ENCODE assay signal across 12 cellular contexts in the genomic region with DNA sequence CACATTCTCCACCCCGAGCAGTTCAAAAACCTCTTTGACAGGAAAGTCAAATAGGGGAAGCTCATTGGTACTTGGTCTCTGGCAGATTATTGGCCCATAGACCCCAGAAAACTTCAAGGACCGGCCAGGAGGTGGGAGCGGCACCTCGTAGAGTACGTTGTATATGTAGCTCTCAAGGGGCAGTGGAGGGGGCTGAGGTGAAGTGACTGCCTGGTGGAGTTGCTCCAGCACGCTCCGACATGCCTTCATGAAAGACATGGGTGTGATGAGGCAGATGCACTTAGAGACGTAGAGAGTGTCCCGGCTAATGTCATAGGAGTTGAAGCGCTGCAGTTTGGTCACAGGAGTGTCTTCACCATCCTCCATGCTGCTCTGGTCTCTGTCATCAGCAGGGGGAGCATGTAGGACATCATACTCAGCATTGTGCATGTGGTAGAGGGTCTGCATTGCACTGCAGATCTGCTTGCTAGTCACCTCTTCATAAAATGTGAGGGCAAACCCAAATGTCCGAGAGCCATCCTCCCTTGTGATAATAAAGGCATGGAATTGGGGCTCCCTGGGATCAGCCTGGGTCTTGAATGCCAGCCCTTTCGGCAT.
DNase-seq lines count a peak whose midpoint lies in the region; ATAC-seq, FAIRE-seq and TF ChIP-seq lines count a peak whose summit lies in the region.
"Had no signal": no experiment of that assay in that cellular context is flagged by ENCODE, and none has a peak within 500 bp of the region (broad histone marks: within the 10 kb centered on the region; RNA-seq: fewer than 3 reads in every experiment).

No MANE protein-coding gene starts in this region.

- intact Hi-C loops in HCT116 (cut with micrococcal nuclease): no loop called here

- H3K27me3 ChIP-seq in DND-41 (ENCODE audit: insufficient read depth, low read length, poor library complexity) (peaks cover 6% of the 10 kb centered on the region), HCT116 (ENCODE audit: insufficient read depth, low read length) (no peaks in the 10 kb centered on the region), bronchial epithelial cell (ENCODE audit: control insufficient read depth, insufficient read depth, low read length) (no peaks in the 10 kb centered on the region)

- H3K9ac ChIP-seq in DND-41 (ENCODE audit: low read depth, low read length) (no peak overlapping the region), HCT116 (ENCODE audit: low read length) (no peak overlapping the region)

- H3K4me3 ChIP-seq in DND-41 (ENCODE audit: low read depth in 1 of 2, low read length in 2 of 2) (no peak overlapping the region), HCT116 (replicated peaks in 1 of 2; ENCODE audit: low read depth in 1 of 2, low read length in 2 of 2) (no peak overlapping the region), bronchial epithelial cell (ENCODE audit: low read depth, low read length) (no peak overlapping the region)

- ATAC-seq in DND-41 (ENCODE audit: insufficient read depth, low read depth): peak; percentile 84; the same call in 2 of the 3 replicates
- ATAC-seq in HCT116: peak; percentile 52; the same call in 1 of the 2 replicates
- no peak for ATAC-seq in HG03520 (IDR thresholded peaks at IDR 0.05; ENCODE audit: unreplicated experiment)
- ATAC-seq in HG02610 (IDR thresholded peaks at IDR 0.05; ENCODE audit: unreplicated experiment): no peak

- CTCF ChIA-PET in HCT116 (lab: Charles Lee): no interaction called here

- no TSS peak for BruUV-seq in HCT116 (replicated peaks; lab: Mats Ljungman, UMichigan)

- H2AFZ ChIP-seq in DND-41 (ENCODE audit: low read depth, low read length) (no peak overlapping the region), HCT116 (ENCODE audit: low read depth, low read length, poor library complexity, severe bottlenecking) (no peak overlapping the region)

- RAD21 ChIA-PET in HCT116 (lab: Charles Lee; ENCODE audit: low non-redundant PET in 1 of 2, low total read pairs in 2 of 2, uncharacterized antibody in 2 of 2, unreplicated experiment in 2 of 2): no interaction called here

- in situ Hi-C loops in KBM-7 (cut with MboI; ENCODE audit: low pct_unique_long_range_greater_than_20kb, low sequenced_read_pairs): no loop called here

- TF ChIP-seq RAD21 in HCT116 (IDR thresholded peaks at IDR 0.05; ENCODE audit: low read depth): no peak

- H3K9me2 ChIP-seq in HCT116 (ENCODE audit: insufficient read depth): no peaks in the 10 kb centered on the region

- DNase-seq in DND-41 (peak; percentile 32), HCT116 (ENCODE audit: low read depth, low spot score) (no peak), bronchial epithelial cell (ENCODE audit: low read depth) (no peak), myocyte (ENCODE audit: low read depth) (peak; percentile 9), KBM-7 (no peak)
- DNase-seq in stimulated activated CD4-positive, alpha-beta T cell treated with anti-CD3 and anti-CD28 coated beads, Interleukin-2, amount 100 ng/mL, for 48 hours: no peak
- DNase-seq: activated CD4-positive, CD25-positive, alpha-beta regulatory T cell; amniotic stem cell; Karpas-422; NK-92 treated with Interleukin-12 subunit alpha and Interleukin-12 subunit beta, amount 100 ng/mL, for 24 hours had no signal

- H4K20me1 ChIP-seq in DND-41 (ENCODE audit: insufficient read depth, low read length) (no peaks in the 10 kb centered on the region), HCT116 (ENCODE audit: insufficient read depth) (peaks cover 5% of the 10 kb centered on the region; the same call in 1 of the 2 replicates)

- TF ChIP-seq POLR2A in HCT116 (IDR thresholded peaks at IDR 0.05; ENCODE audit: borderline replicate concordance, extremely low read depth, insufficient read depth, insufficient read length): no peak

- peak; percentile 76 for FAIRE-seq in bronchial epithelial cell (lab: Jason Lieb, UNC)

- H3K36me3 ChIP-seq in DND-41 (ENCODE audit: insufficient read depth, low read length): no peaks in the 10 kb centered on the region
- H3K36me3 ChIP-seq in HCT116 (ENCODE audit: control insufficient read depth in 1 of 2, insufficient read depth in 2 of 2, low read length in 2 of 2): peaks cover 4 to 11% of the 10 kb centered on the region in 2 experiments; a peak in 2 of 4 replicates
- peaks cover 4% of the 10 kb centered on the region for H3K36me3 ChIP-seq in bronchial epithelial cell (ENCODE audit: control insufficient read depth, insufficient read depth, low read length)

- H3K4me1 ChIP-seq in DND-41 (ENCODE audit: insufficient read depth, low read length): no peaks in the 10 kb centered on the region
- no peaks in the 10 kb centered on the region; a peak in 1 of 4 replicates for H3K4me1 ChIP-seq in HCT116 (ENCODE audit: control insufficient read depth in 1 of 2, insufficient read depth in 2 of 2, low read length in 2 of 2)

- peak; percentile 62 for TF ChIP-seq CTCF in DND-41 (IDR thresholded peaks at IDR 0.05; ENCODE audit: borderline replicate concordance, extremely low read depth, low read length, poor library complexity, severe bottlenecking)
- no peak for TF ChIP-seq CTCF in HCT116 (IDR thresholded peaks at IDR 0.05 in 2 of 3, conservative IDR thresholded peaks at IDR 0.05 in 1 of 3; ENCODE audit: borderline replicate concordance in 1 of 3, insufficient read depth in 1 of 3, low read depth in 2 of 3, low read length in 2 of 3)
- no peak for TF ChIP-seq CTCF in bronchial epithelial cell (IDR thresholded peaks at IDR 0.05; ENCODE audit: insufficient read depth, low read length, severe bottlenecking)

- H3K27ac ChIP-seq in DND-41 (ENCODE audit: low read length) (no peak overlapping the region), HCT116 (ENCODE audit: low read depth, low read length) (no peak overlapping the region)

- no peaks in the 10 kb centered on the region for H3K79me2 ChIP-seq in DND-41 (ENCODE audit: insufficient read depth, low read length)
- peaks cover 28% of the 10 kb centered on the region for H3K79me2 ChIP-seq in HCT116 (ENCODE audit: insufficient read depth, low read length)

- H3K9me3 ChIP-seq in DND-41 (ENCODE audit: insufficient read depth, low read length, severe bottlenecking) (no peaks in the 10 kb centered on the region), HCT116 (ENCODE audit: control insufficient read depth in 1 of 2, insufficient read depth in 1 of 2, low read depth in 1 of 2, low read length in 2 of 2) (no peaks in the 10 kb centered on the region)

- H3K4me2 ChIP-seq in DND-41 (ENCODE audit: insufficient read depth, low read length) (no peak overlapping the region), HCT116 (ENCODE audit: low read length) (no peak overlapping the region)

- POLR2A ChIA-PET in HCT116 (lab: Charles Lee): interaction anchor here (0.7 kb wide), 1 partner anchor 8 kb away, joined by 3 read pairs; no protein-coding TSS in a partner anchor

TF ChIP-seq in HCT116, 20 proteins besides CTCF, POLR2A, EP300 and RAD21:
- no peak for TF ChIP-seq ZFX (IDR thresholded peaks at IDR 0.05)
- TF ChIP-seq CEBPB (IDR thresholded peaks at IDR 0.05; ENCODE audit: low read depth): no peak
- no peak for TF ChIP-seq FOSL1 (IDR thresholded peaks at IDR 0.05; ENCODE audit: low read depth)
- TF ChIP-seq, protein P1, sequence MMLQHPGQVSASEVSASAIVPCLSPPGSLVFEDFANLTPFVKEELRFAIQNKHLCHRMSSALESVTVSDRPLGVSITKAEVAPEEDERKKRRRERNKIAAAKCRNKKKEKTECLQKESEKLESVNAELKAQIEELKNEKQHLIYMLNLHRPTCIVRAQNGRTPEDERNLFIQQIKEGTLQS (IDR thresholded peaks at IDR 0.05): no peak
- no peak for TF ChIP-seq JUND (IDR thresholded peaks at IDR 0.05)
- TF ChIP-seq SRF (IDR thresholded peaks at IDR 0.05; ENCODE audit: low read depth): no peak
- no peak for TF ChIP-seq ELF1 (IDR thresholded peaks at IDR 0.05; ENCODE audit: borderline replicate concordance, low read depth)
- no peak for TF ChIP-seq EZH2phosphoT487 (IDR thresholded peaks at IDR 0.05; ENCODE audit: borderline replicate concordance)

Comparison
In these comparisons a context has a peak if more than half of its experiments do, and no peak if none do; other contexts are left out.
1. ATAC-seq: peak in DND-41 (single experiment) and HCT116 (single experiment); none in HG03520 (single experiment) and HG02610 (single experiment).
2. DNase-seq: peak in DND-41 (single experiment) and myocyte (single experiment); none in HCT116 (single experiment), bronchial epithelial cell (single experiment), KBM-7 (single experiment) and stimulated activated CD4-positive, alpha-beta T cell treated with anti-CD3 and anti-CD28 coated beads, Interleukin-2, amount 100 ng/mL, for 48 hours (0 of 2).